Comparison of ENCODE assay signal across 13 cellular contexts in the genomic region with DNA sequence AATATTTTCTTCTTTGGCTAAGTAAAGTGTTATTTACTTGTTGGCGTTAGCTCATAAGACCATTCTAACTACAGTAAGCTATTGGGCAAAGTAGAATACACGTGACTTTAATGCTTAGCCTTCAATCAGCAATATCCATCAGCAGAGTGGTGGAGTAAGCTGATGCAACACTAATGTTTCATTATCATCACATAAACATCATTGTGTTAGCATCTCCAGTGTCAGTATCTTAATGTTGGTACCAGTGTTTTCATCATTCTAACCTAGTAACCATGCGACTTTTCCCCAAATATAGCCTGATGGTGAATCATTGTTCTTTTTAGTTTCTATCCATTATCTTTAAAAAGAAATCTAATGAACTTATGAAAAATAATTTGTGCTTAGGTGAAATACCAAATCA. TPM values are rescaled to one million over a fixed set of nuclear protein-coding genes. Genes with fewer than 3 reads are reported as not detected.
A peak's percentile ranks its signal among the peaks of the same experiment; 100 is the strongest.
DNase-seq lines count a peak whose midpoint lies in the region; ATAC-seq, FAIRE-seq and TF ChIP-seq lines count a peak whose summit lies in the region.
"Had no signal": no experiment of that assay in that cellular context is flagged by ENCODE, and none has a peak within 500 bp of the region (broad histone marks: within the 10 kb centered on the region; RNA-seq: fewer than 3 reads in every experiment).

No MANE protein-coding gene starts in this region.

- H3K9me3 Mint-ChIP-seq in activated T-cell treated with anti-CD3 and anti-CD28 coated beads, Interleukin-2, amount 50 U/mL, for 72 hours: no peaks in the 10 kb centered on the region
- H3K9me3 Mint-ChIP-seq: neural crest cell had no signal

- H3K36me3 ChIP-seq in pancreas: no peaks in the 10 kb centered on the region

- FAIRE-seq in pancreas (lab: Jason Lieb, UNC): no peak

- intact Hi-C loops in pancreas (cut with DNase I): no loop called here

- H3K36me3 Mint-ChIP-seq in activated T-cell treated with anti-CD3 and anti-CD28 coated beads, Interleukin-2, amount 50 U/mL, for 72 hours (ENCODE audit: insufficient read depth in 2 of 2): peaks cover 2 to 3% of the 10 kb centered on the region in 2 donors

- H3K4me1 ChIP-seq in pancreas: no peaks in the 10 kb centered on the region

- H3K27me3 ChIP-seq in pancreas: no peaks in the 10 kb centered on the region

- H3K27ac ChIP-seq in temporal lobe (ENCODE audit: low read depth, low read length) (peak overlapping the region; percentile 20), pancreas (no peak overlapping the region)

- H3K4me1 Mint-ChIP-seq in activated T-cell treated with anti-CD3 and anti-CD28 coated beads, Interleukin-2, amount 50 U/mL, for 72 hours (ENCODE audit: low read depth): peaks cover 15% of the 10 kb centered on the region
- H3K4me1 Mint-ChIP-seq: neural crest cell had no signal

- H3K4me3 ChIP-seq in fibroblast of villous mesenchyme (ENCODE audit: low read depth, low read length) (no peak overlapping the region), pancreas (no peak overlapping the region)
- H3K4me3 ChIP-seq: lung had no signal

- no peak overlapping the region for H3K4me3 Mint-ChIP-seq in activated T-cell treated with anti-CD3 and anti-CD28 coated beads, Interleukin-2, amount 50 U/mL, for 72 hours
- H3K4me3 Mint-ChIP-seq: neural crest cell had no signal

- ATAC-seq in activated T-cell treated with anti-CD3 and anti-CD28 coated beads, Interleukin-2, amount 50 U/mL, for 72 hours (replicated peaks in 1 of 2): peak; percentile 53 to 65
- ATAC-seq in pancreas: no peak

- TF ChIP-seq CTCF in fibroblast of villous mesenchyme (IDR thresholded peaks at IDR 0.05; ENCODE audit: insufficient read depth, low read depth, low read length): no peak
- no peak for TF ChIP-seq CTCF in pancreas (IDR thresholded peaks at IDR 0.05)

- H3K27ac Mint-ChIP-seq in activated T-cell treated with anti-CD3 and anti-CD28 coated beads, Interleukin-2, amount 50 U/mL, for 72 hours: peak overlapping the region; percentile 46

- whole genome bisulfite sequencing in pancreas, 2 donors: 31 to 54% methylated on average over 3 of the region's 3 CpGs

- DNase-seq in activated T-cell treated with anti-CD3 and anti-CD28 coated beads, Interleukin-2, amount 50 U/mL, for 72 hours: no peak
- DNase-seq in activated T-cell treated with anti-CD3 and anti-CD28 coated beads, Interleukin-2, amount 50 U/mL, for 1 hour: no peak
- DNase-seq in amniotic epithelial cell (ENCODE audit: low read depth): peak; percentile 50
- peak; percentile 10 for DNase-seq in fibroblast of villous mesenchyme (ENCODE audit: low read depth)
- DNase-seq in pancreas: no peak
- DNase-seq in NCI-H2081 (lab: John Stamatoyannopoulos, UW): no peak
- DNase-seq in germinal center (ENCODE audit: low spot score): no peak
- DNase-seq: activated naive CD4-positive, alpha-beta T cell; NCI-H1436 treated with DMSO at 0.1 percent for 48 hours; substantia nigra had no signal

- no peaks in the 10 kb centered on the region for H3K27me3 Mint-ChIP-seq in activated T-cell treated with anti-CD3 and anti-CD28 coated beads, Interleukin-2, amount 50 U/mL, for 72 hours (ENCODE audit: low read depth)

- H3K9me3 ChIP-seq in pancreas: no peaks in the 10 kb centered on the region

RNA-seq across cellular contexts. Expression of a gene that starts 48.5 kb away (rescaled TPM):
- total RNA-seq in activated T-cell treated with anti-CD3 and anti-CD28 coated beads, Interleukin-2, amount 50 U/mL, for 72 hours: 10 to 100 TPM; 19.6 to 20.0 TPM
- total RNA-seq in fibroblast of villous mesenchyme (7.7 and 10.4 TPM in 2 replicates), temporal lobe (6.4 TPM), pancreas (10 to 100 TPM in 4 of 6 donors, 1 to 10 TPM in 2; 6.9 to 13.7 (median 10.9) TPM)
- polyA plus RNA-seq in pancreas: 1 to 10 TPM; 2.7 to 3.4 TPM

Comparison
In these comparisons a context has a peak if more than half of its experiments do, and no peak if none do; other contexts are left out.
1. ATAC-seq: peak in activated T-cell treated with anti-CD3 and anti-CD28 coated beads, Interleukin-2, amount 50 U/mL, for 72 hours (2 of 2); none in pancreas (0 of 4).
2. DNase-seq: peak in amniotic epithelial cell (single experiment) and fibroblast of villous mesenchyme (single experiment); none in activated T-cell treated with anti-CD3 and anti-CD28 coated beads, Interleukin-2, amount 50 U/mL, for 72 hours (0 of 2), activated T-cell treated with anti-CD3 and anti-CD28 coated beads, Interleukin-2, amount 50 U/mL, for 1 hour (single experiment), pancreas (0 of 6), NCI-H2081 (0 of 2) and germinal center (single experiment).